In the genomic region with DNA sequence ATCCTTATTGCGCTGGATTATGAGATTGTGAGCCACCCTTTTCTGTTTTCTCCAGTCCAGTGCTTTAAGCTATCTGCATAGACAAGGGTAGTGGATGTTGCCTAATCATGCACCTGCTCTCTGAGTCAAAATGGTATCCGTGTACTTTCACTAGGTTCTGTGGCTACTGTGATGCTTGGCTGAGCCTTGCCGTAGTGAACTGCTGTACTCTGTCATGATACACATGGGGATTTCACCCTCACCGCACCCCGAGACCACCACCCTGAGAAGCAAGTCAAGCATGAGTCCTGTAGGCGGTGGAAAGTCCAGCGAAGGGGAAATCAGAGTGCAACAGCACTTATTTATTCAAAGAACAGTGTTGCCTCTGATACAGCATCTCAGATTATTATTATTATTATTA, we compare ENCODE assay signal across 1 cellular context.
TF ChIP-seq lines count a peak whose summit lies in the region.

No MANE protein-coding gene starts in this region.

TF ChIP-seq in GM23338, 12 proteins besides CTCF, POLR2A, EP300 and RAD21 (continued from another document):
- TF ChIP-seq, protein P1, sequence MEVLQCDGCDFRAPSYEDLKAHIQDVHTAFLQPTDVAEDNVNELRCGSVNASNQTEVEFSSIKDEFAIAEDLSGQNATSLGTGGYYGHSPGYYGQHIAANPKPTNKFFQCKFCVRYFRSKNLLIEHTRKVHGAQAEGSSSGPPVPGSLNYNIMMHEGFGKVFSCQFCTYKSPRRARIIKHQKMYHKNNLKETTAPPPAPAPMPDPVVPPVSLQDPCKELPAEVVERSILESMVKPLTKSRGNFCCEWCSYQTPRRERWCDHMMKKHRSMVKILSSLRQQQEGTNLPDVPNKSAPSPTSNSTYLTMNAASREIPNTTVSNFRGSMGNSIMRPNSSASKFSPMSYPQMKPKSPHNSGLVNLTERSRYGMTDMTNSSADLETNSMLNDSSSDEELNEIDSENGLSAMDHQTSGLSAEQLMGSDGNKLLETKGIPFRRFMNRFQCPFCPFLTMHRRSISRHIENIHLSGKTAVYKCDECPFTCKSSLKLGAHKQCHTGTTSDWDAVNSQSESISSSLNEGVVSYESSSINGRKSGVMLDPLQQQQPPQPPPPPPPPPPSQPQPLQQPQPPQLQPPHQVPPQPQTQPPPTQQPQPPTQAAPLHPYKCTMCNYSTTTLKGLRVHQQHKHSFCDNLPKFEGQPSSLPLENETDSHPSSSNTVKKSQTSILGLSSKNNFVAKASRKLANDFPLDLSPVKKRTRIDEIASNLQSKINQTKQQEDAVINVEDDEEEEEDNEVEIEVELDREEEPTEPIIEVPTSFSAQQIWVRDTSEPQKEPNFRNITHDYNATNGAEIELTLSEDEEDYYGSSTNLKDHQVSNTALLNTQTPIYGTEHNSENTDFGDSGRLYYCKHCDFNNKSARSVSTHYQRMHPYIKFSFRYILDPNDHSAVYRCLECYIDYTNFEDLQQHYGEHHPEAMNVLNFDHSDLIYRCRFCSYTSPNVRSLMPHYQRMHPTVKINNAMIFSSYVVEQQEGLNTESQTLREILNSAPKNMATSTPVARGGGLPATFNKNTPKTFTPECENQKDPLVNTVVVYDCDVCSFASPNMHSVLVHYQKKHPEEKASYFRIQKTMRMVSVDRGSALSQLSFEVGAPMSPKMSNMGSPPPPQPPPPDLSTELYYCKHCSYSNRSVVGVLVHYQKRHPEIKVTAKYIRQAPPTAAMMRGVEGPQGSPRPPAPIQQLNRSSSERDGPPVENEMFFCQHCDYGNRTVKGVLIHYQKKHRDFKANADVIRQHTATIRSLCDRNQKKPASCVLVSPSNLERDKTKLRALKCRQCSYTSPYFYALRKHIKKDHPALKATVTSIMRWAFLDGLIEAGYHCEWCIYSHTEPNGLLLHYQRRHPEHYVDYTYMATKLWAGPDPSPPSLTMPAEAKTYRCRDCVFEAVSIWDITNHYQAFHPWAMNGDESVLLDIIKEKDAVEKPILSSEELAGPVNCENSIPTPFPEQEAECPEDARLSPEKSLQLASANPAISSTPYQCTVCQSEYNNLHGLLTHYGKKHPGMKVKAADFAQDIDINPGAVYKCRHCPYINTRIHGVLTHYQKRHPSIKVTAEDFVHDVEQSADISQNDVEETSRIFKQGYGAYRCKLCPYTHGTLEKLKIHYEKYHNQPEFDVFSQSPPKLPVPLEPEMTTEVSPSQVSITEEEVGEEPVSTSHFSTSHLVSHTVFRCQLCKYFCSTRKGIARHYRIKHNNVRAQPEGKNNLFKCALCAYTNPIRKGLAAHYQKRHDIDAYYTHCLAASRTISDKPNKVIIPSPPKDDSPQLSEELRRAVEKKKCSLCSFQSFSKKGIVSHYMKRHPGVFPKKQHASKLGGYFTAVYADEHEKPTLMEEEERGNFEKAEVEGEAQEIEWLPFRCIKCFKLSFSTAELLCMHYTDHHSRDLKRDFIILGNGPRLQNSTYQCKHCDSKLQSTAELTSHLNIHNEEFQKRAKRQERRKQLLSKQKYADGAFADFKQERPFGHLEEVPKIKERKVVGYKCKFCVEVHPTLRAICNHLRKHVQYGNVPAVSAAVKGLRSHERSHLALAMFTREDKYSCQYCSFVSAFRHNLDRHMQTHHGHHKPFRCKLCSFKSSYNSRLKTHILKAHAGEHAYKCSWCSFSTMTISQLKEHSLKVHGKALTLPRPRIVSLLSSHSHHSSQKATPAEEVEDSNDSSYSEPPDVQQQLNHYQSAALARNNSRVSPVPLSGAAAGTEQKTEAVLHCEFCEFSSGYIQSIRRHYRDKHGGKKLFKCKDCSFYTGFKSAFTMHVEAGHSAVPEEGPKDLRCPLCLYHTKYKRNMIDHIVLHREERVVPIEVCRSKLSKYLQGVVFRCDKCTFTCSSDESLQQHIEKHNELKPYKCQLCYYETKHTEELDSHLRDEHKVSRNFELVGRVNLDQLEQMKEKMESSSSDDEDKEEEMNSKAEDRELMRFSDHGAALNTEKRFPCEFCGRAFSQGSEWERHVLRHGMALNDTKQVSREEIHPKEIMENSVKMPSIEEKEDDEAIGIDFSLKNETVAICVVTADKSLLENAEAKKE (CRISPR knock-in tag; IDR thresholded peaks at IDR 0.05): no peak
